13 cellular contexts compared by ENCODE assay signal in the genomic region with DNA sequence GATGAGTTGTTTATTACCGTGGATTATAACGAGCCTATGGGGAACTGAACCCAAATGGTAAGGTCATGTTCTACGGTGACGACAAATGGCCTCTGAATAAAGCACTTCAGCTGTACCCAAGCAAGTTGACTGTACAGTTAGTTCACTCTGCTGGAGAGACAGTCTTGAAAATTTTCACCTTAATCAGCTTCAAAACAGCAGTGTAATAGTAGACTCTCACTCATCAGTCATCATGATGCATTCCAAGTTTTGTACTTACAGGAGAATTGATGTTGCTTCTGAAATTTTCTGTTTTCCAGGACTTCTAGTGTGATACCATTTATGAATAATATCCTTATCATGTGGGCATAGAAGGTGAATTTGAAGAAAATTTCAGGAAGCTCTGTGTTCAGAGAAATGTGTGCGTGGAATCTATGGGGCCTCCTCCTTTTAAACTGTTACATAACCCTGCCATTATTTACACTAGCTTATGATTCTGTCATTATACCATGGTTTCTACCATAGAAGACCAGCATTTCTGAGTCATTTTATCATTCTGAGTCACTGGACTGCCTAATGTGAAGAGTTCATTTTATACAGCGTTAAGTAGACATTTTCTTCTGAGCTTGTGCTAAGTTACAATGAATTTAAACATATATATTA.
A peak's percentile ranks its signal among the peaks of the same experiment; 100 is the strongest.
DNase-seq lines count a peak whose midpoint lies in the region; ATAC-seq, FAIRE-seq and TF ChIP-seq lines count a peak whose summit lies in the region.
"Had no signal": no experiment of that assay in that cellular context is flagged by ENCODE, and none has a peak within 500 bp of the region (broad histone marks: within the 10 kb centered on the region; RNA-seq: fewer than 3 reads in every experiment).

No MANE protein-coding gene starts in this region.

- peak; percentile 58 for FAIRE-seq in astrocyte (lab: Jason Lieb, UNC)
- FAIRE-seq: small intestine had no signal

- H2AFZ ChIP-seq in astrocyte (ENCODE audit: low read depth, low read length) (no peak overlapping the region), mesenchymal stem cell (ENCODE audit: low read depth, low read length) (no peak overlapping the region)

- BruUV-seq in Calu3 (replicated peaks; lab: Mats Ljungman, UMichigan) (no TSS peak), Caco-2 (replicated peaks; lab: Mats Ljungman, UMichigan) (no TSS peak)

- TF ChIP-seq CTCF in astrocyte (IDR thresholded peaks at IDR 0.05; ENCODE audit: insufficient read depth, low read depth, low read length): no peak
- TF ChIP-seq CTCF in Calu3 (IDR thresholded peaks at IDR 0.05; ENCODE audit: unreplicated experiment): no peak
- no peak for TF ChIP-seq CTCF in Caco-2 (IDR thresholded peaks at IDR 0.05; ENCODE audit: insufficient read depth in 1 of 2, low read depth in 1 of 2, low read length in 1 of 2, severe bottlenecking in 1 of 2, unreplicated experiment in 1 of 2)

- H2BK120ac ChIP-seq in mesenchymal stem cell (ENCODE audit: low read depth, low read length): no peak overlapping the region

- H3K4me3 ChIP-seq in astrocyte (ENCODE audit: insufficient read depth, low read depth, low read length): no peak overlapping the region
- H3K4me3 ChIP-seq in mesenchymal stem cell (ENCODE audit: insufficient read depth in 1 of 2, low read depth in 1 of 2, low read length in 2 of 2): no peak overlapping the region
- H3K4me3 ChIP-seq in Caco-2 (ENCODE audit: low read depth, low read length): no peak overlapping the region
- H3K4me3 ChIP-seq: gastroesophageal sphincter had no signal

- peaks cover 35% of the 10 kb centered on the region for H3K4me1 Mint-ChIP-seq in astrocyte (ENCODE audit: low read depth, unreplicated experiment)
- peaks cover 7% of the 10 kb centered on the region for H3K4me1 Mint-ChIP-seq in Calu3 (ENCODE audit: low read depth, unreplicated experiment)
- H3K4me1 Mint-ChIP-seq in Caco-2 (ENCODE audit: low read depth, unreplicated experiment): no peaks in the 10 kb centered on the region

- H3K4me1 ChIP-seq in astrocyte (ENCODE audit: insufficient read depth, low read length) (peaks cover 22% of the 10 kb centered on the region), mesenchymal stem cell (ENCODE audit: control insufficient read depth, insufficient read depth, low read depth, low read length) (peaks cover 3% of the 10 kb centered on the region), Caco-2 (no peaks in the 10 kb centered on the region)
- H3K4me1 ChIP-seq: gastroesophageal sphincter had no signal

- CTCF ChIA-PET in Calu3 (lab: Charles Lee): interaction anchor here (1.2 kb wide), 1 partner anchor 34 kb away, joined by 4 read pairs; no protein-coding TSS in a partner anchor
- CTCF ChIA-PET in Caco-2 (lab: Charles Lee): no interaction called here

- H3K9me3 Mint-ChIP-seq in astrocyte (ENCODE audit: unreplicated experiment) (no peaks in the 10 kb centered on the region), Calu3 (ENCODE audit: low read depth, unreplicated experiment) (no peaks in the 10 kb centered on the region), Caco-2 (ENCODE audit: unreplicated experiment) (no peaks in the 10 kb centered on the region)
- H3K9me3 Mint-ChIP-seq: activated B cell treated with CpG ODN at 0.5 μM for 24 hours; stimulated activated naive CD8-positive, alpha-beta T cell treated with anti-CD3 and anti-CD28 coated beads, Interleukin-15, Interleukin-2, amounts not matched to agents 100 ng/mL and 50 ng/mL, for 24 hours had no signal

- H3K23ac ChIP-seq in mesenchymal stem cell (ENCODE audit: low read length in 2 of 2): no peak overlapping the region

- H3K79me1 ChIP-seq in mesenchymal stem cell (replicated peaks; ENCODE audit: low read length, poor library complexity, severe bottlenecking): peaks cover 31% of the 10 kb centered on the region

- no peak overlapping the region for H4K8ac ChIP-seq in mesenchymal stem cell (ENCODE audit: low read length)

- H3K27ac Mint-ChIP-seq in astrocyte (ENCODE audit: unreplicated experiment): no peak overlapping the region
- H3K27ac Mint-ChIP-seq in Calu3 (ENCODE audit: unreplicated experiment): no peak overlapping the region
- no peak overlapping the region for H3K27ac Mint-ChIP-seq in Caco-2 (ENCODE audit: unreplicated experiment)
- H3K27ac Mint-ChIP-seq: activated B cell treated with CpG ODN at 0.5 μM for 24 hours; stimulated activated naive CD8-positive, alpha-beta T cell treated with anti-CD3 and anti-CD28 coated beads, Interleukin-15, Interleukin-2, amounts not matched to agents 100 ng/mL and 50 ng/mL, for 24 hours had no signal

- no peak overlapping the region for H3K18ac ChIP-seq in mesenchymal stem cell (ENCODE audit: low read depth in 1 of 2, low read length in 2 of 2)

- no peaks in the 10 kb centered on the region for H3K27me3 ChIP-seq in astrocyte (ENCODE audit: insufficient read depth, low read length)
- H3K27me3 ChIP-seq in mesenchymal stem cell (ENCODE audit: control insufficient read depth in 1 of 2, insufficient read depth in 1 of 2, low read length in 2 of 2): no peaks in the 10 kb centered on the region
- no peaks in the 10 kb centered on the region for H3K27me3 ChIP-seq in Caco-2 (replicated peaks; ENCODE audit: control insufficient read depth, insufficient read depth, low read length)
- H3K27me3 ChIP-seq: gastroesophageal sphincter had no signal

- no peak overlapping the region for H3K14ac ChIP-seq in mesenchymal stem cell (ENCODE audit: low read length in 2 of 2)

- H3K79me2 ChIP-seq in astrocyte (ENCODE audit: insufficient read depth, low read length): peaks cover 35% of the 10 kb centered on the region

- no peak overlapping the region for H2BK15ac ChIP-seq in mesenchymal stem cell (ENCODE audit: low read depth, poor library complexity, severe bottlenecking)

- DNase-seq in DMS53 treated with DMSO at 0.1 percent for 48 hours (lab: John Stamatoyannopoulos, UW; ENCODE audit: unreplicated experiment) (peak; percentile 0), HT-29 (ENCODE audit: low spot score) (peak; percentile 33), astrocyte (ENCODE audit: low read depth) (peak; percentile 86), mesenchymal stem cell (peak; percentile 72), Calu3 (no peak), Caco-2 (no peak)
- DNase-seq in activated CD4-positive, alpha-beta T cell treated with anti-CD3 and anti-CD28 coated beads, Interleukin-2, amount 50 U/mL, for 4 hours: no peak
- DNase-seq: activated B cell treated with CpG ODN at 0.5 μM for 24 hours, DND-41, small intestine had no signal

- H3K9ac ChIP-seq in astrocyte (ENCODE audit: low read length) (peak overlapping the region; percentile 15), mesenchymal stem cell (ENCODE audit: low read length) (no peak overlapping the region)

- H3K36me3 Mint-ChIP-seq in astrocyte (ENCODE audit: low read depth, unreplicated experiment): peaks cover 4% of the 10 kb centered on the region
- H3K36me3 Mint-ChIP-seq in Calu3 (ENCODE audit: insufficient read depth, unreplicated experiment): no peaks in the 10 kb centered on the region
- H3K36me3 Mint-ChIP-seq in Caco-2 (ENCODE audit: insufficient read depth, unreplicated experiment): no peaks in the 10 kb centered on the region

- H3K4me2 ChIP-seq in astrocyte (ENCODE audit: low read length) (peak overlapping the region; percentile 59), mesenchymal stem cell (ENCODE audit: low read length, poor library complexity, severe bottlenecking) (no peak overlapping the region)

- H3K4me3 Mint-ChIP-seq in astrocyte (ENCODE audit: unreplicated experiment) (no peak overlapping the region), Calu3 (ENCODE audit: low read depth, unreplicated experiment) (no peak overlapping the region), Caco-2 (ENCODE audit: unreplicated experiment) (no peak overlapping the region)
- H3K4me3 Mint-ChIP-seq: activated B cell treated with CpG ODN at 0.5 μM for 24 hours; stimulated activated naive CD8-positive, alpha-beta T cell treated with anti-CD3 and anti-CD28 coated beads, Interleukin-15, Interleukin-2, amounts not matched to agents 100 ng/mL and 50 ng/mL, for 24 hours had no signal

- no peak overlapping the region for H2AK5ac ChIP-seq in mesenchymal stem cell (ENCODE audit: low read length, severe bottlenecking)

- H3K36me3 ChIP-seq in astrocyte (ENCODE audit: insufficient read depth, low read length): no peaks in the 10 kb centered on the region
- peaks cover 5 to 10% of the 10 kb centered on the region in 2 experiments for H3K36me3 ChIP-seq in mesenchymal stem cell (ENCODE audit: control insufficient read depth in 1 of 2, insufficient read depth in 2 of 2, low read depth in 1 of 2, low read length in 2 of 2)
- H3K36me3 ChIP-seq in Caco-2 (ENCODE audit: control insufficient read depth, insufficient read depth, low read length): no peaks in the 10 kb centered on the region
- H3K36me3 ChIP-seq: gastroesophageal sphincter had no signal

- H4K91ac ChIP-seq in mesenchymal stem cell (ENCODE audit: low read length): no peak overlapping the region

- intact Hi-C loops in Calu3 (cut with micrococcal nuclease; ENCODE audit: unreplicated experiment) (no loop called here), Caco-2 (cut with micrococcal nuclease; ENCODE audit: unreplicated experiment) (no loop called here)

- H3K27me3 Mint-ChIP-seq in astrocyte (ENCODE audit: low read depth, unreplicated experiment) (no peaks in the 10 kb centered on the region), Calu3 (ENCODE audit: unreplicated experiment) (no peaks in the 10 kb centered on the region), Caco-2 (ENCODE audit: insufficient read depth, unreplicated experiment) (no peaks in the 10 kb centered on the region)
- H3K27me3 Mint-ChIP-seq: activated B cell treated with CpG ODN at 0.5 μM for 24 hours; stimulated activated naive CD8-positive, alpha-beta T cell treated with anti-CD3 and anti-CD28 coated beads, Interleukin-15, Interleukin-2, amounts not matched to agents 100 ng/mL and 50 ng/mL, for 24 hours had no signal

- no peak overlapping the region for H3K4ac ChIP-seq in mesenchymal stem cell (ENCODE audit: low read depth in 1 of 2, low read length in 2 of 2)

- H3K9me3 ChIP-seq in astrocyte (ENCODE audit: insufficient read depth, low read depth, low read length) (no peaks in the 10 kb centered on the region), mesenchymal stem cell (ENCODE audit: control insufficient read depth, low read length) (no peaks in the 10 kb centered on the region), Caco-2 (no peaks in the 10 kb centered on the region)
- H3K9me3 ChIP-seq: gastroesophageal sphincter had no signal

- POLR2A ChIA-PET in Caco-2 (lab: Charles Lee): no interaction called here

- H2BK12ac ChIP-seq in mesenchymal stem cell (ENCODE audit: low read length in 2 of 2): no peak overlapping the region

- H3K27ac ChIP-seq in astrocyte (ENCODE audit: low read depth, low read length) (peak overlapping the region; percentile 29), mesenchymal stem cell (ENCODE audit: low read length, poor library complexity, severe bottlenecking) (no peak overlapping the region)
- H3K27ac ChIP-seq: gastroesophageal sphincter had no signal

- no peak overlapping the region for H2BK5ac ChIP-seq in mesenchymal stem cell (ENCODE audit: low read depth, low read length, poor library complexity, severe bottlenecking)

- no peak for ATAC-seq in GM18909 (IDR thresholded peaks at IDR 0.05; ENCODE audit: poor library complexity, unreplicated experiment)
- ATAC-seq: gastroesophageal sphincter had no signal

- whole genome bisulfite sequencing in mesenchymal stem cell: 86% methylated on average over 4 of the region's 6 CpGs

- peaks cover 13% of the 10 kb centered on the region for H4K20me1 ChIP-seq in astrocyte (ENCODE audit: insufficient read depth, low read length)

Comparison
In these comparisons a context has a peak if more than half of its experiments do, and no peak if none do; other contexts are left out.
1. DNase-seq: peak in DMS53 treated with DMSO at 0.1 percent for 48 hours (single experiment), HT-29 (single experiment), astrocyte (single experiment) and mesenchymal stem cell (single experiment); none in Calu3 (single experiment), Caco-2 (0 of 2) and activated CD4-positive, alpha-beta T cell treated with anti-CD3 and anti-CD28 coated beads, Interleukin-2, amount 50 U/mL, for 4 hours (0 of 2).